8 cellular contexts compared by ENCODE assay signal in the genomic region with DNA sequence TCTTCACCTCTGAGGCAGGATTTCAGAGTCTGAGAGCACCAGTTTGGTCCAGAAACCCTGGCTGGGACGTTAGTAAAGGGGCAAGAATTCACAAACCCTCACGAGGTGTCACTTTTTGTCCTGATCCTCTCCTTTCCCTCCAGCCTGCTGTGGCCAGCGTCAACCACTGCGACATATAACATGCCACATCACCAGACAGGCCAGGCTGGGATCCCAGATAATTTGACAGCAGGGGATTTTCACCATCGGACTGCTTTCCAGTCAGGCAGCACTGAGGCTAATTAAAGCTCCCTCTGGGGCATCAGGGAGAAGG. TPM values are rescaled to one million over a fixed set of nuclear protein-coding genes. Genes with fewer than 3 reads are reported as not detected.
DNase-seq lines count a peak whose midpoint lies in the region; ATAC-seq, FAIRE-seq and TF ChIP-seq lines count a peak whose summit lies in the region.

No MANE protein-coding gene starts in this region.

- no peaks in the 10 kb centered on the region for H3K36me3 Mint-ChIP-seq in natural killer cell

- no peak for FAIRE-seq in D721Med (lab: Jason Lieb, UNC)

- intact Hi-C loops in PC-3 (cut with micrococcal nuclease) (loop anchor here (1.0 to 5.0 kb wide), 2 partner anchors 133 to 438 kb away; no protein-coding TSS in a partner anchor), natural killer cell (cut with micrococcal nuclease) (no loop called here)

- H3K27me3 Mint-ChIP-seq in natural killer cell (ENCODE audit: low read depth in 2 of 2), result no peaks in the 10 kb centered on the region

- no peak overlapping the region for H3K27ac ChIP-seq in PC-3 (ENCODE audit: low read length)

- peak overlapping the region; percentile 92 for H3K4me2 ChIP-seq in PC-3 (ENCODE audit: low read length)

- H3K4me1 Mint-ChIP-seq in natural killer cell, result peaks cover 5 to 12% of the 10 kb centered on the region in 2 donors

- POLR2A ChIA-PET in BJ (lab: Charles Lee), result interaction anchor here (0.6 kb wide), 1 partner anchor 11 kb away, joined by 5 read pairs; no protein-coding TSS in a partner anchor
- POLR2A ChIA-PET in PC-3 (lab: Charles Lee; ENCODE audit: unreplicated experiment), result no interaction called here

- no peaks in the 10 kb centered on the region for H3K79me2 ChIP-seq in PC-3 (ENCODE audit: low read length)

- H3F3A ChIP-seq in PC-3 (ENCODE audit: low read length, unreplicated experiment), result no peaks in the 10 kb centered on the region

- peak overlapping the region; percentile 100 for H2AFZ ChIP-seq in PC-3 (ENCODE audit: low read length)

- peak overlapping the region; percentile 89 for H3K4me3 Mint-ChIP-seq in natural killer cell

- H3K9me2 ChIP-seq in PC-3 (replicated peaks; ENCODE audit: low read length), result no peaks in the 10 kb centered on the region

- H3K4me3 ChIP-seq in BJ (ENCODE audit: low read depth, low read length) (peak overlapping the region; percentile 51), PC-3 (ENCODE audit: low read length) (peak overlapping the region; percentile 78), endocrine pancreas (ENCODE audit: control insufficient read depth, insufficient read depth, low read length) (peak overlapping the region; percentile 39)

- DNase-seq in BJ (ENCODE audit: low read depth) (no peak), PC-3 (no peak), natural killer cell (no peak), D721Med (ENCODE audit: insufficient read length, low spot score) (no peak), NCI-H82 treated with DMSO at 0.1 percent for 48 hours (lab: John Stamatoyannopoulos, UW; ENCODE audit: unreplicated experiment) (no peak)
- DNase-seq in stimulated activated CD4-positive, alpha-beta T cell treated with anti-CD3 and anti-CD28 coated beads, Interleukin-12 subunit alpha, Interleukin-12 subunit beta, amount 100 ng/mL, for 4 hours, result no peak
- DNase-seq in stimulated activated CD4-positive, alpha-beta T cell treated with anti-CD3 and anti-CD28 coated beads, Interleukin-15, amount 100 ng/mL, for 24 hours, result no peak

- H3K36me3 ChIP-seq in BJ (ENCODE audit: control insufficient read depth, insufficient read depth, low read length) (no peaks in the 10 kb centered on the region), PC-3 (ENCODE audit: low read depth, low read length) (peaks cover 4% of the 10 kb centered on the region; the same call in 1 of the 2 replicates), endocrine pancreas (ENCODE audit: control insufficient read depth, insufficient read depth, low read length) (no peaks in the 10 kb centered on the region)

- H3K27ac Mint-ChIP-seq in natural killer cell, result peak overlapping the region in 1 of 2 donors; percentile 86

- CTCF ChIA-PET in BJ (lab: Yijun Ruan, JAX), result interaction anchor here (0.6 to 3.4 kb wide), 77 partner anchors 9 to 715 kb away, joined by 3 to 138 read pairs (median 7); a partner anchor contains a TSS
- CTCF ChIA-PET in PC-3 (lab: Charles Lee), result interaction anchor here (0.6 to 1.4 kb wide), 8 partner anchors 11 to 476 kb away, joined by 3 to 10 read pairs (median 4); a partner anchor contains a TSS

- ATAC-seq in PC-3, result peak; percentile 61
- ATAC-seq in natural killer cell, result peak in 1 of 3 donors; percentile 7

- no peak for TF ChIP-seq CTCF in BJ (IDR thresholded peaks at IDR 0.05; ENCODE audit: insufficient read depth, low read depth, low read length)
- TF ChIP-seq CTCF in PC-3 (conservative IDR thresholded peaks at IDR 0.05; ENCODE audit: low read depth, low read length), result no peak
- TF ChIP-seq CTCF in natural killer cell (IDR thresholded peaks at IDR 0.05), result no peak
- no peak for TF ChIP-seq CTCF in D721Med (IDR thresholded peaks at IDR 0.05; ENCODE audit: insufficient read depth, missing control alignments)

- no peaks in the 10 kb centered on the region for H3K9me3 ChIP-seq in PC-3 (ENCODE audit: low read length)
- H3K9me3 ChIP-seq in endocrine pancreas (ENCODE audit: control insufficient read depth, low read length), result no peaks in the 10 kb centered on the region

- BruUV-seq in PC-3 (replicated peaks; lab: Mats Ljungman, UMichigan), result TSS peak; percentile 78

- H3K9ac ChIP-seq in PC-3 (ENCODE audit: low read length) (peak overlapping the region; percentile 75), endocrine pancreas (ENCODE audit: control insufficient read depth, insufficient read depth, low read length) (peak overlapping the region; percentile 62)

- H3K9me3 Mint-ChIP-seq in natural killer cell, result no peaks in the 10 kb centered on the region

- no peaks in the 10 kb centered on the region for H4K20me1 ChIP-seq in PC-3 (ENCODE audit: low read length)

- H3K27me3 ChIP-seq in BJ (ENCODE audit: control insufficient read depth, insufficient read depth, low read length) (no peaks in the 10 kb centered on the region), PC-3 (ENCODE audit: low read length) (no peaks in the 10 kb centered on the region), endocrine pancreas (ENCODE audit: control insufficient read depth, insufficient read depth, low read length) (no peaks in the 10 kb centered on the region)

- H3K4me1 ChIP-seq in PC-3 (ENCODE audit: insufficient read depth, low read length), result peaks cover 6% of the 10 kb centered on the region
- no peaks in the 10 kb centered on the region for H3K4me1 ChIP-seq in endocrine pancreas (ENCODE audit: control insufficient read depth, insufficient read depth, low read length)

RNA-seq across cellular contexts. Expression of a gene that starts 36.8 kb away (rescaled TPM):
- 221 and 222 TPM in 2 replicates for polyA plus RNA-seq in BJ (2011; rRNA removed)
- polyA minus RNA-seq in BJ (2011; rRNA and poly(A)+ RNA removed), result 211 and 275 TPM in 2 replicates
- total RNA-seq in PC-3 (2014; rRNA removed) (75.1 and 82.5 TPM in 2 replicates), natural killer cell (1 to 10 TPM; 1.0 to 4.7 (median 3.0) TPM)

Comparison
In these comparisons a context has a peak if more than half of its experiments do, and no peak if none do; other contexts are left out.
1. RNA of a gene that starts 36.8 kb away (total RNA-seq): 75.1 to 82.5 TPM in PC-3; 1.0 to 4.7 TPM in natural killer cell; every median in the first group is over 10 times any median in the second.
2. Peak in every context shown above with its lines, with median percentiles within 50 percentile points of each other: H3K4me3 ChIP-seq.